ENCODE assay signal across 18 cellular contexts in the genomic region with DNA sequence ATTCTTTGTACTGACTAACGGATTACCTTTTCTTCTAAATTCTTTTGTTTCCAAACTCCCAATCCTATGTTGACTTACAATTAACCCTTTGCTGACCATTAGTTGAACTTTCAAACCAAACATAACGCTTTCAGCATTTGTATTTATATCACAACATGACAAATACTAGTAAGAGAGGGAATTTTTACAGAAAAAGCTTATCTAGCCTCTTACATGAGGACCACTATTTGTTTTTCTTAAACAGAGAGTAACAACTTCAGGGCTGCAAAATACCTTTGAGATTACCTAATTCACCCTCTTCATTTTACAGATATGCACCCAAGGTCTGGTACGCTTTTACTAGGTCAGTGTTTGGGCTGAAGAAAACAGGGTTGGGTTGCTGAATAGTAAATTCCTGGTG. TPM values are rescaled to one million over a fixed set of nuclear protein-coding genes. Genes with fewer than 3 reads are reported as not detected.
DNase-seq lines count a peak whose midpoint lies in the region; ATAC-seq and TF ChIP-seq lines count a peak whose summit lies in the region.
"Had no signal": no experiment of that assay in that cellular context is flagged by ENCODE, and none has a peak within 500 bp of the region (broad histone marks: within the 10 kb centered on the region; RNA-seq: fewer than 3 reads in every experiment).

No MANE protein-coding gene starts in this region.

- H3K27me3 Mint-ChIP-seq in Calu3 (ENCODE audit: unreplicated experiment), result no peaks in the 10 kb centered on the region
- no peaks in the 10 kb centered on the region for H3K27me3 Mint-ChIP-seq in nephron (ENCODE audit: low read depth)
- H3K27me3 Mint-ChIP-seq in HFFc6 (ENCODE audit: insufficient read depth), result no peaks in the 10 kb centered on the region

- no peaks in the 10 kb centered on the region for H3K27me3 ChIP-seq in foreskin keratinocyte

- H3K36me3 Mint-ChIP-seq in Calu3 (ENCODE audit: insufficient read depth, unreplicated experiment), result peaks cover under 1% of the 10 kb centered on the region
- no peaks in the 10 kb centered on the region for H3K36me3 Mint-ChIP-seq in nephron (ENCODE audit: low read depth)
- no peaks in the 10 kb centered on the region for H3K36me3 Mint-ChIP-seq in HFFc6 (ENCODE audit: low read depth)
- H3K36me3 Mint-ChIP-seq: CD8-positive, alpha-beta memory T cell; IgD-negative memory B cell had no signal

- ATAC-seq in foreskin keratinocyte (no peak), omental fat pad (ENCODE audit: low FRiP score) (no peak)

- peak overlapping the region; percentile 86 for H3K27ac Mint-ChIP-seq in Calu3 (ENCODE audit: unreplicated experiment)
- peak overlapping the region; percentile 54 to 84 (median 77) for H3K27ac Mint-ChIP-seq in nephron
- no peak overlapping the region for H3K27ac Mint-ChIP-seq in HFFc6
- H3K27ac Mint-ChIP-seq: CD8-positive, alpha-beta memory T cell; IgD-negative memory B cell had no signal

- H3K27ac ChIP-seq in foreskin keratinocyte, result peak overlapping the region; percentile 46
- H3K27ac ChIP-seq: WERI-Rb-1 had no signal

- DNase-seq in Calu3 (no peak), M059J (ENCODE audit: low read depth) (peak; percentile 18), foreskin keratinocyte (peak in 1 of 2 donors; percentile 11), omental fat pad (ENCODE audit: low spot score) (no peak), middle frontal gyrus (ENCODE audit: extremely low spot score, low spot score) (no peak), HFFc6 (no peak), NCI-H2107 (lab: John Stamatoyannopoulos, UW) (no peak)
- DNase-seq: activated effector memory CD4-positive, alpha-beta T cell treated with anti-CD3 and anti-CD28 coated beads, Interleukin-2, amount 50 U/mL, for 16 hours; aorta; CD8-positive, alpha-beta memory T cell; effector CD8-positive, alpha-beta T cell; GF-D8; MV-4-11; stimulated activated CD4-positive, alpha-beta T cell treated with anti-CD3 and anti-CD28 coated beads, Interleukin-12 subunit alpha, Interleukin-12 subunit beta, amount 100 ng/mL, for 4 hours; stimulated activated naive CD4-positive, alpha-beta T cell treated with Interleukin-2 at 50 U/mL for 16 hours; WERI-Rb-1 had no signal

- BruUV-seq in Calu3 (replicated peaks; lab: Mats Ljungman, UMichigan), result no TSS peak

- peaks cover 14% of the 10 kb centered on the region for H3K4me1 ChIP-seq in foreskin keratinocyte

- H3K4me1 Mint-ChIP-seq in Calu3 (ENCODE audit: low read depth, unreplicated experiment), result peaks cover 17% of the 10 kb centered on the region
- H3K4me1 Mint-ChIP-seq in nephron, result peaks cover 20% of the 10 kb centered on the region
- H3K4me1 Mint-ChIP-seq in HFFc6 (ENCODE audit: low read depth), result peaks cover 21% of the 10 kb centered on the region
- H3K4me1 Mint-ChIP-seq: CD8-positive, alpha-beta memory T cell; IgD-negative memory B cell had no signal

- intact Hi-C loops in Calu3 (cut with micrococcal nuclease; ENCODE audit: unreplicated experiment), result no loop called here

- TF ChIP-seq CTCF in Calu3 (IDR thresholded peaks at IDR 0.05; ENCODE audit: unreplicated experiment), result no peak
- TF ChIP-seq CTCF in foreskin keratinocyte (conservative IDR thresholded peaks at IDR 0.05), result no peak
- TF ChIP-seq CTCF in nephron (IDR thresholded peaks at IDR 0.05; ENCODE audit: unreplicated experiment in 3 of 3), result no peak
- no peak for TF ChIP-seq CTCF in omental fat pad (IDR thresholded peaks at IDR 0.05)
- no peak for TF ChIP-seq CTCF in HFFc6 (IDR thresholded peaks at IDR 0.05)

- H3K4me3 Mint-ChIP-seq in Calu3 (ENCODE audit: low read depth, unreplicated experiment) (peak overlapping the region; percentile 22), nephron (peak overlapping the region; percentile 72 to 81 (median 78)), HFFc6 (no peak overlapping the region)
- H3K4me3 Mint-ChIP-seq: CD8-positive, alpha-beta memory T cell; IgD-negative memory B cell had no signal

- H3K9me3 Mint-ChIP-seq in Calu3 (ENCODE audit: low read depth, unreplicated experiment), result no peaks in the 10 kb centered on the region
- H3K9me3 Mint-ChIP-seq in nephron, result no peaks in the 10 kb centered on the region
- H3K9me3 Mint-ChIP-seq in HFFc6, result no peaks in the 10 kb centered on the region
- H3K9me3 Mint-ChIP-seq: CD8-positive, alpha-beta memory T cell; IgD-negative memory B cell had no signal

- CTCF ChIA-PET in Calu3 (lab: Charles Lee), result interaction anchor here (1.1 kb wide), 1 partner anchor 27 kb away, joined by 3 read pairs; no protein-coding TSS in a partner anchor

RNA-seq across cellular contexts. Expression of a gene that starts 45.0 kb away (rescaled TPM):
- total RNA-seq in Calu3 (2022) (51.7 and 55.1 TPM in 2 replicates), foreskin keratinocyte (18.3 and 19.9 TPM in 2 replicates), omental fat pad (10 to 100 TPM in 3 of 4 donors, under 1 TPM in 1; 0.63 to 61.8 (median 19.5) TPM)
- 17.7 and 24.1 TPM in 2 replicates for total RNA-seq in M059J (2014; rRNA removed; shearing (Covaris generic))
- polyA plus RNA-seq in foreskin keratinocyte, result 3.8 and 4.0 TPM in 2 replicates
- total RNA-seq in HFFc6 (2021; fragmentation: NEBNext Ultra II Directional; extraction: Animal tissue kit (Norgen Biotek cat#: 25700)), result under 1 TPM in 4 of 6 experiments, not detected in 2; 0.05 to 0.28 (median 0.09) TPM
- polyA plus RNA-seq: IgD-negative memory B cell had no signal
